8 cellular contexts compared by ENCODE assay signal in the genomic region with DNA sequence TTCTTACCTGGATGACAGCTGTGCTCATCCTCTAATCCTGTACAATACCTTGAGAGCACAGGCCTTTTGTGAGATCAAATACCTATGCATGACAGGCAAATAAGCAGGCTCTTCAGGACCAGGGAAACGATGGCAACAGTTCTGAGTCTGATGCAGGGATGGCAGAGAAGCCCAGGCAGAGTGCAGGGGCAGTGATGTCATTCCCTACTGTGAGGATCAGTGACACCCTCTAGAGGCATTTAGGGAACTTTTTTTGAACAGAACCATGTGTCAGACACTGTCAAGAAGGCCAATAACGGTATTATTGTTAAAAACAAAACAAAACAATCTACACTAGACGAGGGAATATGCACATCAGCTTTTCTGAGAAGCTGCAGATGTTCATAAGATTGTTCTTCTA.
A peak's percentile ranks its signal among the peaks of the same experiment; 100 is the strongest.
DNase-seq lines count a peak whose midpoint lies in the region; ATAC-seq and TF ChIP-seq lines count a peak whose summit lies in the region.

No MANE protein-coding gene starts in this region.

- H3K27ac Mint-ChIP-seq in stimulated activated memory B cell treated with anti-CD40 and anti-IgM and Interleukin-4, amounts not matched to agents 10 μg/mL and 1 μg/mL and 100 μg/mL, for 72 hours: no peak overlapping the region
- no peak overlapping the region for H3K27ac Mint-ChIP-seq in mesothelial cell of epicardium
- H3K27ac Mint-ChIP-seq in effector memory CD8-positive, alpha-beta T cell: no peak overlapping the region

- H3K36me3 ChIP-seq in heart left ventricle: peaks cover 0 to 68% (median 28%) of the 10 kb centered on the region in 9 donors

- no peaks in the 10 kb centered on the region for H3K9me3 ChIP-seq in heart left ventricle

- no peaks in the 10 kb centered on the region for H3K27me3 Mint-ChIP-seq in stimulated activated memory B cell treated with anti-CD40 and anti-IgM and Interleukin-4, amounts not matched to agents 10 μg/mL and 1 μg/mL and 100 μg/mL, for 72 hours
- H3K27me3 Mint-ChIP-seq in mesothelial cell of epicardium (ENCODE audit: low read depth): no peaks in the 10 kb centered on the region
- H3K27me3 Mint-ChIP-seq in effector memory CD8-positive, alpha-beta T cell: peaks cover 12 to 33% of the 10 kb centered on the region in 2 donors

- in situ Hi-C loops in ACHN (cut with HindIII; ENCODE audit: low pct_ligation_motif_present, low pct_unique_long_range_greater_than_20kb, low sequenced_read_pairs): no loop called here

- no peak overlapping the region for H3K4me3 Mint-ChIP-seq in stimulated activated memory B cell treated with anti-CD40 and anti-IgM and Interleukin-4, amounts not matched to agents 10 μg/mL and 1 μg/mL and 100 μg/mL, for 72 hours
- H3K4me3 Mint-ChIP-seq in mesothelial cell of epicardium: no peak overlapping the region
- no peak overlapping the region for H3K4me3 Mint-ChIP-seq in effector memory CD8-positive, alpha-beta T cell

- TF ChIP-seq POLR2A in heart left ventricle (IDR thresholded peaks at IDR 0.05): no peak

- peak overlapping the region in 8 of 12 donors; percentile 35 to 79 (median 61) for H3K27ac ChIP-seq in heart left ventricle

- DNase-seq in ACHN (peak; percentile 19), RPMI7951 (ENCODE audit: low read depth) (peak; percentile 47), heart left ventricle (peak in 3 of 5 donors; percentile 59 to 68 (median 59)), mesothelial cell of epicardium (ENCODE audit: low spot score in 2 of 2, unreplicated experiment in 2 of 2) (no peak)
- DNase-seq in effector memory CD8-positive, alpha-beta T cell: no peak

- H3K27me3 ChIP-seq in heart left ventricle: no peaks in the 10 kb centered on the region

- peaks cover 0 to 51% (median 26%) of the 10 kb centered on the region in 12 donors for H3K4me1 ChIP-seq in heart left ventricle

- TF ChIP-seq CTCF in heart left ventricle (IDR thresholded peaks at IDR 0.05) (peak; percentile 11 to 59 (median 40)), mesothelial cell of epicardium (IDR thresholded peaks at IDR 0.05; ENCODE audit: unreplicated experiment) (no peak)

- no peaks in the 10 kb centered on the region for H3K4me1 Mint-ChIP-seq in stimulated activated memory B cell treated with anti-CD40 and anti-IgM and Interleukin-4, amounts not matched to agents 10 μg/mL and 1 μg/mL and 100 μg/mL, for 72 hours
- H3K4me1 Mint-ChIP-seq in mesothelial cell of epicardium: peaks cover 10% of the 10 kb centered on the region
- no peaks in the 10 kb centered on the region for H3K4me1 Mint-ChIP-seq in effector memory CD8-positive, alpha-beta T cell (ENCODE audit: low read depth in 2 of 2)

- 0 to 26% (median 12%) methylated on average over 3 of the region's 3 CpGs for WGBS in heart left ventricle, 4 donors

- ATAC-seq in GM18870 (IDR thresholded peaks at IDR 0.05; ENCODE audit: unreplicated experiment) (peak; percentile 48), heart left ventricle (peak; percentile 77 to 86 (median 84)), GM21360 (IDR thresholded peaks at IDR 0.05; ENCODE audit: unreplicated experiment) (no peak)
- no peak for ATAC-seq in stimulated activated memory B cell treated with anti-CD40 and anti-IgM and Interleukin-4, amounts not matched to agents 10 μg/mL and 1 μg/mL and 100 μg/mL, for 72 hours
- ATAC-seq in effector memory CD8-positive, alpha-beta T cell (replicated peaks): no peak

- H3K9me3 Mint-ChIP-seq in stimulated activated memory B cell treated with anti-CD40 and anti-IgM and Interleukin-4, amounts not matched to agents 10 μg/mL and 1 μg/mL and 100 μg/mL, for 72 hours: no peaks in the 10 kb centered on the region
- no peaks in the 10 kb centered on the region for H3K9me3 Mint-ChIP-seq in mesothelial cell of epicardium
- no peaks in the 10 kb centered on the region for H3K9me3 Mint-ChIP-seq in effector memory CD8-positive, alpha-beta T cell

- no peaks in the 10 kb centered on the region for H3K36me3 Mint-ChIP-seq in stimulated activated memory B cell treated with anti-CD40 and anti-IgM and Interleukin-4, amounts not matched to agents 10 μg/mL and 1 μg/mL and 100 μg/mL, for 72 hours
- H3K36me3 Mint-ChIP-seq in mesothelial cell of epicardium: peaks cover 3% of the 10 kb centered on the region
- H3K36me3 Mint-ChIP-seq in effector memory CD8-positive, alpha-beta T cell (ENCODE audit: insufficient read depth): no peaks in the 10 kb centered on the region

- H3K4me3 ChIP-seq in heart left ventricle: no peak overlapping the region

- intact Hi-C loops in heart left ventricle (cut with DNase I): loop anchor here in 1 of 10 donors (1.0 kb wide), 1 partner anchor 94 kb away; no protein-coding TSS in a partner anchor

Comparison
In these comparisons a context has a peak if more than half of its experiments do, and no peak if none do; other contexts are left out.
1. DNase-seq: peak in ACHN (single experiment), RPMI7951 (single experiment) and heart left ventricle (3 of 5); none in mesothelial cell of epicardium (0 of 2) and effector memory CD8-positive, alpha-beta T cell (0 of 3).
2. ATAC-seq: peak in GM18870 (single experiment) and heart left ventricle (4 of 4); none in stimulated activated memory B cell treated with anti-CD40 and anti-IgM and Interleukin-4, amounts not matched to agents 10 μg/mL and 1 μg/mL and 100 μg/mL, for 72 hours (single experiment), GM21360 (single experiment) and effector memory CD8-positive, alpha-beta T cell (single experiment).